In genomic region chr19:42249769-42250168, GRCh38 we compare ENCODE assay signal across 1 cellular context.
TF ChIP-seq lines count a peak whose summit lies in the region.

No MANE protein-coding gene starts in this region.

TF ChIP-seq in HepG2, 621 proteins besides CTCF, POLR2A, EP300 and RAD21:
- no peak for TF ChIP-seq IKZF1 (IDR thresholded peaks at IDR 0.05)
- no peak for TF ChIP-seq HOXD1 (CRISPR knock-in tag; IDR thresholded peaks at IDR 0.05)
- peak; percentile 85 for TF ChIP-seq RBM22 (optimal IDR thresholded peaks at IDR 0.05; ENCODE audit: low read length)
